14 cellular contexts compared by ENCODE assay signal in the genomic region with DNA sequence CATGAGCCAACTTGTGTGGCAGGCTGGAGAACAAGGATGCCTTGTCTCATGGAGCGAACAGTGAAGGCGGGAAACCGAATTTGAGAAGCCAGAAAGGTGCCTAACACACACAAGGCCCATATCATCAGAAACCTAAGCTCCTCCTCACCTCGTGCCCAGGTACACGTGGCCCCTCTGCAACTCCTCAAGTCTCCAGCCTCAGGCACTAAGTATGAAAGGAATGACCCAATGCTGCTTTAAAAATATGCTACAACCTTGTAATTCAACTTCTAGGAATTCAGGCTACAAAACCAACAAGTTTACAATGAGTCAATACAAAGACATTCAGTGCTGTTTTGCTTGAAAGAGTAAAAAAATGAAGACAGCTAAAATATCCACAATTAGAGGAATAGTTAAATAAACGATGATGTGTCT.
DNase-seq lines count a peak whose midpoint lies in the region; ATAC-seq, FAIRE-seq and TF ChIP-seq lines count a peak whose summit lies in the region.
"Had no signal": no experiment of that assay in that cellular context is flagged by ENCODE, and none has a peak within 500 bp of the region (broad histone marks: within the 10 kb centered on the region; RNA-seq: fewer than 3 reads in every experiment).

No MANE protein-coding gene starts in this region.

- CTCF ChIA-PET in IMR-90 (lab: Yijun Ruan, JAX), result no interaction called here

- no TSS peak for BruUV-seq in IMR-90 (replicated peaks; lab: Mats Ljungman, UMichigan)

- dilution Hi-C loops in IMR-90 (cut with HindIII; ENCODE audit: low sequenced_read_pairs, unreplicated experiment), result no loop called here

- H3K4ac ChIP-seq in IMR-90 (ENCODE audit: low read depth, low read length), result peak overlapping the region; percentile 93

- peaks cover 3% of the 10 kb centered on the region for H3K36me3 ChIP-seq in IMR-90 (ENCODE audit: control insufficient read depth, insufficient read depth, low read length)
- H3K36me3 ChIP-seq in bronchial epithelial cell (ENCODE audit: control insufficient read depth, insufficient read depth, low read length), result no peaks in the 10 kb centered on the region
- H3K36me3 ChIP-seq in lower lobe of right lung, result no peaks in the 10 kb centered on the region

- POLR2A ChIA-PET in IMR-90 (lab: Charles Lee; ENCODE audit: unreplicated experiment), result interaction anchor here (0.6 kb wide), 1 partner anchor 277 kb away, joined by 3 read pairs; no protein-coding TSS in a partner anchor

- peak overlapping the region; percentile 35; the same call in 1 of the 2 replicates for H3K18ac ChIP-seq in IMR-90 (ENCODE audit: low read depth, low read length)

- no peak for TF ChIP-seq RAD21 in IMR-90 (IDR thresholded peaks at IDR 0.05; ENCODE audit: low read length)

- H3K4me1 ChIP-seq in IMR-90 (ENCODE audit: control insufficient read depth, insufficient read depth, low read length), result peaks cover 18% of the 10 kb centered on the region
- no peaks in the 10 kb centered on the region for H3K4me1 ChIP-seq in lower lobe of right lung

- peak overlapping the region; percentile 3; the same call in 1 of the 2 replicates for H3K9ac ChIP-seq in IMR-90 (ENCODE audit: low read depth, low read length)

- peak overlapping the region; percentile 78 for H2BK20ac ChIP-seq in IMR-90 (ENCODE audit: low read depth, low read length)

- H3K23ac ChIP-seq in IMR-90 (ENCODE audit: low read depth, low read length), result no peak overlapping the region

- peak overlapping the region; percentile 82 for H2BK120ac ChIP-seq in IMR-90 (ENCODE audit: low read depth, low read length)

- ATAC-seq in IMR-90 (ENCODE audit: low read depth) (peak; percentile 86), lower lobe of right lung (peak; percentile 59 to 79), HG03439 (IDR thresholded peaks at IDR 0.05; ENCODE audit: unreplicated experiment) (no peak)
- ATAC-seq: activated CD4-positive, CD25-positive, alpha-beta regulatory T cell treated with anti-CD3 and anti-CD28 coated beads, Interleukin-2, amount 50 U/mL, for 24 hours; naive thymus-derived CD8-positive, alpha-beta T cell had no signal

- DNase-seq in AG20443 (ENCODE audit: low spot score) (peak; percentile 56), IMR-90 (peak; percentile 89), bronchial epithelial cell (ENCODE audit: low read depth) (peak; percentile 91), lower lobe of right lung (no peak), CD14-positive monocyte (ENCODE audit: low spot score) (no peak), GM19238 (ENCODE audit: insufficient read length, low spot score) (no peak)
- DNase-seq in activated naive CD8-positive, alpha-beta T cell treated with anti-CD3 and anti-CD28 coated beads for 36 hours, result no peak
- DNase-seq: DMS153; naive thymus-derived CD8-positive, alpha-beta T cell; NCI-H1092 treated with DMSO at 0.1 percent for 48 hours; stimulated activated CD4-positive, alpha-beta T cell treated with anti-CD3 and anti-CD28 coated beads, Interleukin-4, amount 100 ng/mL, for 1 hour had no signal

- in situ Hi-C loops in IMR-90 (cut with MboI; ENCODE audit: low sequenced_read_pairs), result no loop called here

- H3K4me1 Mint-ChIP-seq in CD14-positive monocyte, result no peaks in the 10 kb centered on the region
- H3K4me1 Mint-ChIP-seq in activated naive CD8-positive, alpha-beta T cell treated with anti-CD3 and anti-CD28 coated beads for 36 hours, result peaks cover 23% of the 10 kb centered on the region

- H3K27ac Mint-ChIP-seq in CD14-positive monocyte, result no peak overlapping the region
- H3K27ac Mint-ChIP-seq in activated naive CD8-positive, alpha-beta T cell treated with anti-CD3 and anti-CD28 coated beads for 36 hours, result no peak overlapping the region

- H3K14ac ChIP-seq in IMR-90 (replicated peaks; ENCODE audit: low read depth, low read length), result 0 out of 2 replicates have a peak overlapping the region, but pooled peaks have one; percentile 35

- H2BK15ac ChIP-seq in IMR-90 (ENCODE audit: low read depth, low read length), result peak overlapping the region; percentile 92

- H3K4me2 ChIP-seq in IMR-90 (ENCODE audit: low read depth, low read length), result peak overlapping the region; percentile 53

- no peak overlapping the region for H3K4me3 Mint-ChIP-seq in CD14-positive monocyte
- H3K4me3 Mint-ChIP-seq in activated naive CD8-positive, alpha-beta T cell treated with anti-CD3 and anti-CD28 coated beads for 36 hours, result no peak overlapping the region
- H3K4me3 Mint-ChIP-seq: naive thymus-derived CD8-positive, alpha-beta T cell had no signal

- peak overlapping the region; percentile 100 for H2AK5ac ChIP-seq in IMR-90 (ENCODE audit: low read depth, low read length)

- peak overlapping the region; percentile 93 for H2BK5ac ChIP-seq in IMR-90 (ENCODE audit: low read depth, low read length, poor library complexity, severe bottlenecking)

- TF ChIP-seq CTCF in IMR-90 (conservative IDR thresholded peaks at IDR 0.05; ENCODE audit: low read depth, low read length) (no peak), bronchial epithelial cell (IDR thresholded peaks at IDR 0.05; ENCODE audit: insufficient read depth, low read length, severe bottlenecking) (no peak), lower lobe of right lung (IDR thresholded peaks at IDR 0.05) (no peak), CD14-positive monocyte (IDR thresholded peaks at IDR 0.05) (no peak)

- H3K79me1 ChIP-seq in IMR-90 (ENCODE audit: low read depth in 1 of 2, low read length in 2 of 2), result peaks cover 18 to 72% of the 10 kb centered on the region in 2 experiments

- peak overlapping the region; percentile 68; the same call in 1 of the 2 replicates for H3K56ac ChIP-seq in IMR-90 (ENCODE audit: extremely low read depth, insufficient read depth, low read length)

- H3K4me3 ChIP-seq in IMR-90 (ENCODE audit: insufficient read depth, low read depth, low read length) (no peak overlapping the region), bronchial epithelial cell (ENCODE audit: low read depth, low read length) (no peak overlapping the region), lower lobe of right lung (no peak overlapping the region)

- peaks cover 19% of the 10 kb centered on the region for H3K9me1 ChIP-seq in IMR-90 (ENCODE audit: insufficient read depth, low read length)

- H4K5ac ChIP-seq in IMR-90 (ENCODE audit: low read depth, low read length), result no peak overlapping the region

- H3K36me3 Mint-ChIP-seq in CD14-positive monocyte, result peaks cover 4% of the 10 kb centered on the region in 2 donors
- peaks cover 48% of the 10 kb centered on the region for H3K36me3 Mint-ChIP-seq in activated naive CD8-positive, alpha-beta T cell treated with anti-CD3 and anti-CD28 coated beads for 36 hours

- H3K9me3 Mint-ChIP-seq in CD14-positive monocyte, result peaks cover 0 to 2% (median 0%) of the 10 kb centered on the region in 7 donors
- peaks cover 10% of the 10 kb centered on the region for H3K9me3 Mint-ChIP-seq in activated naive CD8-positive, alpha-beta T cell treated with anti-CD3 and anti-CD28 coated beads for 36 hours

- H2AFZ ChIP-seq in IMR-90 (replicated peaks; ENCODE audit: low read length, poor library complexity), result no peak overlapping the region

- no peak for TF ChIP-seq POLR2A in IMR-90 (IDR thresholded peaks at IDR 0.05; ENCODE audit: low read depth, low read length)

- intact Hi-C loops in IMR-90 (cut with micrococcal nuclease) (no loop called here), lower lobe of right lung (cut with DNase I) (no loop called here), CD14-positive monocyte (cut with micrococcal nuclease) (no loop called here)

- H4K8ac ChIP-seq in IMR-90 (ENCODE audit: low read depth in 2 of 2, low read length in 2 of 2), result peak overlapping the region; percentile 58 to 63; a peak in 3 of 4 replicates

- H3K27me3 ChIP-seq in IMR-90 (ENCODE audit: control insufficient read depth, insufficient read depth, low read length) (no peaks in the 10 kb centered on the region), bronchial epithelial cell (ENCODE audit: control insufficient read depth, insufficient read depth, low read length) (no peaks in the 10 kb centered on the region), lower lobe of right lung (ENCODE audit: low read depth) (no peaks in the 10 kb centered on the region)

- H4K91ac ChIP-seq in IMR-90 (ENCODE audit: insufficient read depth, low read depth, low read length), result peak overlapping the region; percentile 85

- 0% methylated on average over 1 of the region's 6 CpGs; no CpG with 5 or more reads in 1 of the 2 experiments for WGBS in IMR-90 (ENCODE audit: extremely low coverage in 2 of 2, insufficient read length in 1 of 2), 2 experiments

- peak overlapping the region; percentile 66 for H2AK9ac ChIP-seq in IMR-90 (replicated peaks; ENCODE audit: low read depth, low read length, poor library complexity)

- H4K20me1 ChIP-seq in IMR-90 (ENCODE audit: insufficient read depth, low read length), result peaks cover 9% of the 10 kb centered on the region

- H3K27me3 Mint-ChIP-seq in CD14-positive monocyte (ENCODE audit: low read depth in 3 of 3), result no peaks in the 10 kb centered on the region
- no peaks in the 10 kb centered on the region for H3K27me3 Mint-ChIP-seq in activated naive CD8-positive, alpha-beta T cell treated with anti-CD3 and anti-CD28 coated beads for 36 hours
- H3K27me3 Mint-ChIP-seq: naive thymus-derived CD8-positive, alpha-beta T cell had no signal

- no peak for FAIRE-seq in bronchial epithelial cell (lab: Jason Lieb, UNC)
- FAIRE-seq: GM18507 had no signal

- no peaks in the 10 kb centered on the region for H3K9me3 ChIP-seq in IMR-90 (ENCODE audit: control insufficient read depth, insufficient read depth, low read length)
- no peaks in the 10 kb centered on the region for H3K9me3 ChIP-seq in lower lobe of right lung

- H3K27ac ChIP-seq in IMR-90 (ENCODE audit: insufficient read depth, low read length) (peak overlapping the region; percentile 90), lower lobe of right lung (no peak overlapping the region)

TF ChIP-seq in IMR-90, 13 proteins besides CTCF, POLR2A, EP300 and RAD21 (continues in another document):
- TF ChIP-seq, protein P1, sequence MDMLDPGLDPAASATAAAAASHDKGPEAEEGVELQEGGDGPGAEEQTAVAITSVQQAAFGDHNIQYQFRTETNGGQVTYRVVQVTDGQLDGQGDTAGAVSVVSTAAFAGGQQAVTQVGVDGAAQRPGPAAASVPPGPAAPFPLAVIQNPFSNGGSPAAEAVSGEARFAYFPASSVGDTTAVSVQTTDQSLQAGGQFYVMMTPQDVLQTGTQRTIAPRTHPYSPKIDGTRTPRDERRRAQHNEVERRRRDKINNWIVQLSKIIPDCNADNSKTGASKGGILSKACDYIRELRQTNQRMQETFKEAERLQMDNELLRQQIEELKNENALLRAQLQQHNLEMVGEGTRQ (IDR thresholded peaks at IDR 0.05; ENCODE audit: low read depth, low read length), result peak; percentile 77; the same call in 1 of the 2 replicates
- peak; percentile 68; the same call in 1 of the 2 replicates for TF ChIP-seq MXI1 (IDR thresholded peaks at IDR 0.05; ENCODE audit: borderline replicate concordance, low read depth, low read length)
- TF ChIP-seq CEBPB (IDR thresholded peaks at IDR 0.05; ENCODE audit: low read depth, low read length), result peak; percentile 59

Comparison
In these comparisons a context has a peak if more than half of its experiments do, and no peak if none do; other contexts are left out.
1. DNase-seq: peak in AG20443 (single experiment), IMR-90 (single experiment) and bronchial epithelial cell (single experiment); none in lower lobe of right lung (single experiment), CD14-positive monocyte (single experiment), GM19238 (single experiment) and activated naive CD8-positive, alpha-beta T cell treated with anti-CD3 and anti-CD28 coated beads for 36 hours (single experiment).